In genomic region chr7:149071641-149072437, GRCh38 we compare ENCODE assay signal across 8 cellular contexts. TPM values are rescaled to one million over a fixed set of nuclear protein-coding genes. Genes with fewer than 3 reads are reported as not detected.
DNase-seq lines count a peak whose midpoint lies in the region; ATAC-seq and TF ChIP-seq lines count a peak whose summit lies in the region.

No MANE protein-coding gene starts in this region.

- no peak overlapping the region for H3K27ac ChIP-seq in cardiac muscle cell

- H3K4me3 ChIP-seq in cardiac muscle cell = no peak overlapping the region

- ATAC-seq in Right ventricle myocardium inferior (no peak), memory B cell (ENCODE audit: low read depth) (peak; percentile 78)

- no peaks in the 10 kb centered on the region for H3K9me3 ChIP-seq in cardiac muscle cell (ENCODE audit: low read depth)

- H3K27ac Mint-ChIP-seq in activated naive CD8-positive, alpha-beta T cell = peak overlapping the region; percentile 28
- H3K27ac Mint-ChIP-seq in memory B cell = no peak overlapping the region
- no peak overlapping the region for H3K27ac Mint-ChIP-seq in type B pancreatic cell

- intact Hi-C loops in Right ventricle myocardium inferior (cut with DNase I) = no loop called here

- H3K27me3 ChIP-seq in cardiac muscle cell = no peaks in the 10 kb centered on the region

- H3K36me3 ChIP-seq in cardiac muscle cell = peaks cover 8% of the 10 kb centered on the region

- H3K36me3 Mint-ChIP-seq in activated naive CD8-positive, alpha-beta T cell = peaks cover 7% of the 10 kb centered on the region
- H3K36me3 Mint-ChIP-seq in memory B cell (peaks cover 8% of the 10 kb centered on the region), type B pancreatic cell (peaks cover 15% of the 10 kb centered on the region)

- TF ChIP-seq CTCF in cardiac muscle cell (IDR thresholded peaks at IDR 0.05; ENCODE audit: low read depth, low read length) = peak; percentile 10
- TF ChIP-seq CTCF in type B pancreatic cell (conservative IDR thresholded peaks at IDR 0.05) = peak; percentile 54

- peak in 1 of 2 donors; percentile 58 for DNase-seq in cardiac muscle cell (ENCODE audit: low read depth in 1 of 2, low spot score in 1 of 2)
- DNase-seq in Right ventricle myocardium inferior (ENCODE audit: missing footprints) = no peak
- DNase-seq in memory B cell (ENCODE audit: low spot score in 2 of 2) = peak in 1 of 2 donors; percentile 14
- no peak for DNase-seq in type B pancreatic cell (ENCODE audit: extremely low spot score, unreplicated experiment)
- DNase-seq in SHP77 treated with DMSO at 0.1 percent for 48 hours (lab: John Stamatoyannopoulos, UW) = no peak
- DNase-seq in SKM-1 treated with dmso at 0.1 percent for 144 hours (lab: John Stamatoyannopoulos, UW; ENCODE audit: unreplicated experiment) = no peak
- DNase-seq in NCI-H1930 (lab: John Stamatoyannopoulos, UW) = no peak

- no peaks in the 10 kb centered on the region for H3K4me1 ChIP-seq in cardiac muscle cell (ENCODE audit: low read depth)

- peaks cover 7% of the 10 kb centered on the region for H3K4me1 Mint-ChIP-seq in activated naive CD8-positive, alpha-beta T cell (ENCODE audit: low read depth)
- no peaks in the 10 kb centered on the region for H3K4me1 Mint-ChIP-seq in memory B cell
- H3K4me1 Mint-ChIP-seq in type B pancreatic cell (ENCODE audit: unreplicated experiment) = no peaks in the 10 kb centered on the region

- H3K27me3 Mint-ChIP-seq in activated naive CD8-positive, alpha-beta T cell = no peaks in the 10 kb centered on the region
- H3K27me3 Mint-ChIP-seq in memory B cell = no peaks in the 10 kb centered on the region
- no peaks in the 10 kb centered on the region for H3K27me3 Mint-ChIP-seq in type B pancreatic cell

- H3K9me3 Mint-ChIP-seq in activated naive CD8-positive, alpha-beta T cell (ENCODE audit: low read depth) = no peaks in the 10 kb centered on the region
- H3K9me3 Mint-ChIP-seq in memory B cell = no peaks in the 10 kb centered on the region
- H3K9me3 Mint-ChIP-seq in type B pancreatic cell = no peaks in the 10 kb centered on the region

- H3K4me3 Mint-ChIP-seq in activated naive CD8-positive, alpha-beta T cell = peak overlapping the region; percentile 52
- H3K4me3 Mint-ChIP-seq in memory B cell (peak overlapping the region; percentile 37), type B pancreatic cell (no peak overlapping the region)

RNA-seq across cellular contexts. Expression of gene ZNF786, which starts 18.7 kb away (rescaled TPM):
- 8.3 and 11.1 TPM in 2 replicates for total RNA-seq in cardiac muscle cell
- polyA plus RNA-seq in cardiac muscle cell = 6.2 and 10.0 TPM in 2 replicates
- total RNA-seq in Right ventricle myocardium inferior = 2.9 TPM
- 12.6 and 13.3 TPM in 2 replicates for total RNA-seq in type B pancreatic cell (ENCODE audit: low replicate concordance)

RNA-seq across cellular contexts. Expression of gene PDIA4, which starts 43.5 kb away (rescaled TPM):
- total RNA-seq in cardiac muscle cell (150 and 323 TPM in 2 replicates), Right ventricle myocardium inferior (48.7 TPM), type B pancreatic cell (ENCODE audit: low replicate concordance) (198 and 209 TPM in 2 replicates)
- polyA plus RNA-seq in cardiac muscle cell = 148 and 367 TPM in 2 replicates

RNA-seq across cellular contexts. Expression of gene ZNF425, which starts 54.3 kb away (rescaled TPM):
- total RNA-seq in cardiac muscle cell (6.8 and 7.1 TPM in 2 replicates), Right ventricle myocardium inferior (0.60 TPM), type B pancreatic cell (ENCODE audit: low replicate concordance) (4.5 and 7.0 TPM in 2 replicates)
- 7.6 and 11.3 TPM in 2 replicates for polyA plus RNA-seq in cardiac muscle cell
